In the genomic region with DNA sequence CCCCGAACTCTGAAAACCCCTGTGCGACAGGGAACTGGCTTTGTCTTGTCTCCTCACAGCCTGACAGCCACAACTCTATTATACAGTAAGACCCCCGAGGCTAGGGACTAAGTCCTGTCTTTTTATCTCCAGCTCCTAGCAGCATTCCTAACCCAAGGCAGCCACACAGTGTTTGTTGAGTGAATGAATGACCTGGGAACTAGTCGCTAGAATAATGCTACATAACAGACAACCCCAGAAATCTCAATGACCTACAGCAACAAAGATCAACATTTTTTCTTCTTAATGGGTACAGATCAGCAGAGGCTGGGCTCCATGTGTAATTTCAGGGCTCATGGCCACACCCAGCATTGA, we compare ENCODE assay signal across 8 cellular contexts.
A peak's percentile ranks its signal among the peaks of the same experiment; 100 is the strongest.
DNase-seq lines count a peak whose midpoint lies in the region; ATAC-seq and TF ChIP-seq lines count a peak whose summit lies in the region.

No MANE protein-coding gene starts in this region.

- H3K36me3 Mint-ChIP-seq in activated CD4-positive, alpha-beta memory T cell treated with anti-CD3 and anti-CD28 coated beads for 36 hours: no peaks in the 10 kb centered on the region

- DNase-seq in activated CD4-positive, alpha-beta memory T cell treated with anti-CD3 and anti-CD28 coated beads for 36 hours: no peak
- DNase-seq in foreskin fibroblast (no peak), skeletal muscle cell (ENCODE audit: low read depth) (no peak), putamen (ENCODE audit: low spot score) (no peak), head of caudate nucleus (no peak)

- ATAC-seq in GM21526 (IDR thresholded peaks at IDR 0.05; ENCODE audit: low FRiP score, unreplicated experiment): no peak
- ATAC-seq in GM21360 (IDR thresholded peaks at IDR 0.05; ENCODE audit: unreplicated experiment): no peak

- peaks cover 23% of the 10 kb centered on the region for H3K4me1 ChIP-seq in ES-I3 (ENCODE audit: insufficient read depth, low read length)

- peaks cover 49% of the 10 kb centered on the region for H3K4me1 Mint-ChIP-seq in activated CD4-positive, alpha-beta memory T cell treated with anti-CD3 and anti-CD28 coated beads for 36 hours (ENCODE audit: low read depth)

- no peaks in the 10 kb centered on the region for H3K9me3 ChIP-seq in ES-I3 (ENCODE audit: control insufficient read depth, insufficient read depth, low read length)

- peak overlapping the region; percentile 3 for H3K27ac Mint-ChIP-seq in activated CD4-positive, alpha-beta memory T cell treated with anti-CD3 and anti-CD28 coated beads for 36 hours

- peak overlapping the region; percentile 78 for H3K4me3 Mint-ChIP-seq in activated CD4-positive, alpha-beta memory T cell treated with anti-CD3 and anti-CD28 coated beads for 36 hours

- H3K27me3 Mint-ChIP-seq in activated CD4-positive, alpha-beta memory T cell treated with anti-CD3 and anti-CD28 coated beads for 36 hours: peaks cover 3% of the 10 kb centered on the region

- peak overlapping the region; percentile 57; the same call in 1 of the 2 replicates for H3K9ac ChIP-seq in ES-I3 (ENCODE audit: low read depth, low read length)

- no peak for TF ChIP-seq CTCF in foreskin fibroblast (IDR thresholded peaks at IDR 0.05; ENCODE audit: low read depth, low read length)

- intact Hi-C loops in activated CD4-positive, alpha-beta memory T cell treated with anti-CD3 and anti-CD28 coated beads for 36 hours (cut with micrococcal nuclease): loop anchor here (10.0 kb wide), 1 partner anchor 432 kb away; no protein-coding TSS in a partner anchor
- intact Hi-C loops in head of caudate nucleus (cut with DNase I): no loop called here

- no peaks in the 10 kb centered on the region for H3K36me3 ChIP-seq in ES-I3 (ENCODE audit: insufficient read depth, low read length)

- POLR2A ChIA-PET in activated CD4-positive, alpha-beta memory T cell treated with anti-CD3 and anti-CD28 coated beads for 36 hours (lab: Charles Lee): interaction anchor here (1.0 to 1.2 kb wide), 2 partner anchors 53 to 71 kb away, joined by 4 read pairs; partner anchors contain the start of gene TNRC6C

- CTCF ChIA-PET in activated CD4-positive, alpha-beta memory T cell treated with anti-CD3 and anti-CD28 coated beads for 36 hours (lab: Charles Lee): interaction anchor here (1.4 kb wide), 1 partner anchor 345 kb away, joined by 3 read pairs; no protein-coding TSS in a partner anchor

- H3K9me3 Mint-ChIP-seq in activated CD4-positive, alpha-beta memory T cell treated with anti-CD3 and anti-CD28 coated beads for 36 hours: no peaks in the 10 kb centered on the region

- H3K4me3 ChIP-seq in foreskin fibroblast (ENCODE audit: low read depth in 1 of 2, low read length in 2 of 2) (peak overlapping the region; percentile 51 to 70), skeletal muscle cell (ENCODE audit: low read depth, low read length) (peak overlapping the region; percentile 60)
